ENCODE assay signal across 23 cellular contexts in the genomic region with DNA sequence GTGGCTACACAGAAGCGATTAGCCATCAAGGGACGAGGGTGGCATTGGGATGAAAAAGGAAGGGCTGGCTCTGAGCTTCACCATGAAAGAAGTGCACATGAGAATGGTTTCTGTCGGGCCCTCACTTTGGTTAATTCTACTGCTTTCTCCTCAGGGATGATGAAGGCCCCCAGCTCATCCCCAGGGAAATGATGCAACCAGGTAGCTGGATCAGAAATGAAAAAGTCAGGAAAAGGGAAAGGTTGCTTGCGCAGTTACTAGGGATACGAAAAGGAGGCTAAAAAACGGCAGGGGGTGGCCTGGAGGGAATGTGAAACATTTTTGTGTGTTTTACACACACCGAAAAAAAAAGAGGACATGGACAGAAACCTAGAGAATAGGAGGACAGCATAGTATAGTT. TPM values are rescaled to one million over a fixed set of nuclear protein-coding genes. Genes with fewer than 3 reads are reported as not detected.
DNase-seq lines count a peak whose midpoint lies in the region; ATAC-seq and TF ChIP-seq lines count a peak whose summit lies in the region.
"Had no signal": no experiment of that assay in that cellular context is flagged by ENCODE, and none has a peak within 500 bp of the region (broad histone marks: within the 10 kb centered on the region; RNA-seq: fewer than 3 reads in every experiment).

No MANE protein-coding gene starts in this region.

- CTCF ChIA-PET in activated CD8-positive, alpha-beta memory T cell treated with anti-CD3 and anti-CD28 coated beads, Interleukin-2, amount 10 ng/mL, durations not matched to agents 7 days and 5 days (lab: Charles Lee) = interaction anchor here (0.7 to 6.7 kb wide), 6 partner anchors 9 to 1074 kb away, joined by 3 to 72 read pairs (median 6); no protein-coding TSS in a partner anchor
- CTCF ChIA-PET in CD8-positive, alpha-beta T cell (lab: Charles Lee) = interaction anchor here (3.4 kb wide), 1 partner anchor 135 kb away, joined by 15 read pairs; no protein-coding TSS in a partner anchor

- H3K27me3 Mint-ChIP-seq in activated CD8-positive, alpha-beta memory T cell treated with anti-CD3 and anti-CD28 coated beads, Interleukin-2, amount 10 ng/mL, durations not matched to agents 7 days and 5 days = no peaks in the 10 kb centered on the region
- H3K27me3 Mint-ChIP-seq in CD8-positive, alpha-beta T cell (ENCODE audit: low read depth) = peaks cover 23% of the 10 kb centered on the region
- no peaks in the 10 kb centered on the region for H3K27me3 Mint-ChIP-seq in natural killer cell treated with Interleukin-12 subunit alpha and Interleukin-12 subunit beta and Interleukin-15 and Interleukin-18, amount 100 ng/mL, for 72 hours

- peaks cover 17% of the 10 kb centered on the region for H3K36me3 Mint-ChIP-seq in activated CD8-positive, alpha-beta memory T cell treated with anti-CD3 and anti-CD28 coated beads, Interleukin-2, amount 10 ng/mL, durations not matched to agents 7 days and 5 days
- peaks cover 5% of the 10 kb centered on the region for H3K36me3 Mint-ChIP-seq in CD8-positive, alpha-beta T cell
- peaks cover 9% of the 10 kb centered on the region for H3K36me3 Mint-ChIP-seq in natural killer cell treated with Interleukin-12 subunit alpha and Interleukin-12 subunit beta and Interleukin-15 and Interleukin-18, amount 100 ng/mL, for 72 hours

- peak overlapping the region; percentile 96 for H3K4me3 Mint-ChIP-seq in activated CD8-positive, alpha-beta memory T cell treated with anti-CD3 and anti-CD28 coated beads, Interleukin-2, amount 10 ng/mL, durations not matched to agents 7 days and 5 days
- peak overlapping the region; percentile 20 for H3K4me3 Mint-ChIP-seq in CD8-positive, alpha-beta T cell
- peak overlapping the region; percentile 96 for H3K4me3 Mint-ChIP-seq in natural killer cell treated with Interleukin-12 subunit alpha and Interleukin-12 subunit beta and Interleukin-15 and Interleukin-18, amount 100 ng/mL, for 72 hours

- H3K4me3 ChIP-seq in CD8-positive, alpha-beta T cell (ENCODE audit: low read depth, low read length) = no peak overlapping the region
- H3K4me3 ChIP-seq: Peyer's patch, SJCRH30 had no signal

- no peaks in the 10 kb centered on the region for H3K27me3 ChIP-seq in CD8-positive, alpha-beta T cell (ENCODE audit: insufficient read depth, low read length)
- H3K27me3 ChIP-seq: Peyer's patch, SJCRH30 had no signal

- no peak for TF ChIP-seq CTCF in CD8-positive, alpha-beta T cell (IDR thresholded peaks at IDR 0.05)
- TF ChIP-seq CTCF in VCaP (conservative IDR thresholded peaks at IDR 0.05) = no peak

- no peaks in the 10 kb centered on the region for H3K36me3 ChIP-seq in CD8-positive, alpha-beta T cell (ENCODE audit: insufficient read depth, low read length)
- H3K36me3 ChIP-seq: brain microvascular endothelial cell, Peyer's patch, SJCRH30 had no signal

- ATAC-seq in activated CD8-positive, alpha-beta memory T cell treated with anti-CD3 and anti-CD28 coated beads, Interleukin-2, amount 10 ng/mL, durations not matched to agents 7 days and 5 days = no peak
- no peak for ATAC-seq in CD8-positive, alpha-beta T cell
- ATAC-seq in natural killer cell treated with Interleukin-12 subunit alpha and Interleukin-12 subunit beta and Interleukin-15 and Interleukin-18, amount 100 ng/mL, for 72 hours = no peak
- no peak for ATAC-seq in GM21360 (IDR thresholded peaks at IDR 0.05; ENCODE audit: unreplicated experiment)
- ATAC-seq: HCT116 had no signal

- no peaks in the 10 kb centered on the region for H3K9me3 ChIP-seq in CD8-positive, alpha-beta T cell (ENCODE audit: low read length)
- H3K9me3 ChIP-seq: Peyer's patch, SJCRH30 had no signal

- no peak for DNase-seq in activated CD8-positive, alpha-beta memory T cell treated with anti-CD3 and anti-CD28 coated beads, Interleukin-2, amount 10 ng/mL, durations not matched to agents 7 days and 5 days
- no peak for DNase-seq in activated CD8-positive, alpha-beta memory T cell treated with anti-CD3 and anti-CD28 coated beads for 24 hours
- DNase-seq in CD8-positive, alpha-beta T cell = no peak
- DNase-seq in natural killer cell treated with Interleukin-12 subunit alpha and Interleukin-12 subunit beta and Interleukin-15 and Interleukin-18, amount 100 ng/mL, for 72 hours (ENCODE audit: low spot score) = no peak
- DNase-seq in T-helper 9 cell = no peak
- DNase-seq in effector CD4-positive, alpha-beta T cell = no peak
- DNase-seq: ACHN; brain microvascular endothelial cell; hypothalamus; Kasumi-1; mesenchymal stem cell; NCI-H1048; NCI-H1694; NCI-H524 treated with DMSO at 0.1 percent for 48 hours; nucleus accumbens; Peyer's patch; SJCRH30; stimulated activated naive CD4-positive, alpha-beta T cell treated with Interleukin-2 at 50 U/mL for 16 hours had no signal

- H3K27ac ChIP-seq in CD8-positive, alpha-beta T cell (ENCODE audit: low read depth, low read length) = no peak overlapping the region
- peak overlapping the region; percentile 84; the same call in 1 of the 2 replicates for H3K27ac ChIP-seq in VCaP
- H3K27ac ChIP-seq: brain microvascular endothelial cell, HL-60, Peyer's patch, SJCRH30 had no signal

- peaks cover 67% of the 10 kb centered on the region for H3K4me1 Mint-ChIP-seq in activated CD8-positive, alpha-beta memory T cell treated with anti-CD3 and anti-CD28 coated beads, Interleukin-2, amount 10 ng/mL, durations not matched to agents 7 days and 5 days
- H3K4me1 Mint-ChIP-seq in CD8-positive, alpha-beta T cell (ENCODE audit: low read depth) = peaks cover 18% of the 10 kb centered on the region
- H3K4me1 Mint-ChIP-seq in natural killer cell treated with Interleukin-12 subunit alpha and Interleukin-12 subunit beta and Interleukin-15 and Interleukin-18, amount 100 ng/mL, for 72 hours (ENCODE audit: low read depth in 2 of 2) = peaks cover 63 to 68% of the 10 kb centered on the region in 2 donors

- intact Hi-C loops in CD8-positive, alpha-beta T cell (cut with DNase I, micrococcal nuclease) = loop anchor here (5.0 to 10.0 kb wide), 2 partner anchors 104 to 137 kb away; no protein-coding TSS in a partner anchor

- peaks cover 6% of the 10 kb centered on the region for H3K4me1 ChIP-seq in CD8-positive, alpha-beta T cell (ENCODE audit: insufficient read depth, low read length)
- H3K4me1 ChIP-seq: SJCRH30 had no signal

- H3K9me3 Mint-ChIP-seq in activated CD8-positive, alpha-beta memory T cell treated with anti-CD3 and anti-CD28 coated beads, Interleukin-2, amount 10 ng/mL, durations not matched to agents 7 days and 5 days (ENCODE audit: low read depth) = no peaks in the 10 kb centered on the region
- no peaks in the 10 kb centered on the region for H3K9me3 Mint-ChIP-seq in CD8-positive, alpha-beta T cell
- no peaks in the 10 kb centered on the region for H3K9me3 Mint-ChIP-seq in natural killer cell treated with Interleukin-12 subunit alpha and Interleukin-12 subunit beta and Interleukin-15 and Interleukin-18, amount 100 ng/mL, for 72 hours

- POLR2A ChIA-PET in CD8-positive, alpha-beta T cell (lab: Charles Lee) = no interaction called here

- H3K27ac Mint-ChIP-seq in activated CD8-positive, alpha-beta memory T cell treated with anti-CD3 and anti-CD28 coated beads, Interleukin-2, amount 10 ng/mL, durations not matched to agents 7 days and 5 days = peak overlapping the region; percentile 61
- H3K27ac Mint-ChIP-seq in CD8-positive, alpha-beta T cell = no peak overlapping the region
- H3K27ac Mint-ChIP-seq in natural killer cell treated with Interleukin-12 subunit alpha and Interleukin-12 subunit beta and Interleukin-15 and Interleukin-18, amount 100 ng/mL, for 72 hours = peak overlapping the region; percentile 97 to 99

RNA-seq across cellular contexts. Expression of a gene that starts 1.4 kb away (rescaled TPM):
- total RNA-seq in activated CD8-positive, alpha-beta memory T cell treated with anti-CD3 and anti-CD28 coated beads, Interleukin-2, amount 10 ng/mL, durations not matched to agents 7 days and 5 days = 10 to 100 TPM; 36.4 to 54.0 TPM
- under 1 TPM; 0.33 to 0.39 TPM for total RNA-seq in CD8-positive, alpha-beta T cell
- 10 to 100 TPM; 72.6 to 77.6 TPM for total RNA-seq in natural killer cell treated with Interleukin-12 subunit alpha and Interleukin-12 subunit beta and Interleukin-15 and Interleukin-18, amount 100 ng/mL, for 72 hours
- total RNA-seq: pulmonary artery endothelial cell, SJCRH30 had no signal

Comparison
In these comparisons a context has a peak if more than half of its experiments do, and no peak if none do; other contexts are left out.
1. H3K4me3 Mint-ChIP-seq: peak in every context shown above with its lines; median percentile 96 in activated CD8-positive, alpha-beta memory T cell treated with anti-CD3 and anti-CD28 coated beads, Interleukin-2, amount 10 ng/mL, durations not matched to agents 7 days and 5 days; 96 in natural killer cell treated with Interleukin-12 subunit alpha and Interleukin-12 subunit beta and Interleukin-15 and Interleukin-18, amount 100 ng/mL, for 72 hours; 20 in CD8-positive, alpha-beta T cell.
2. RNA of a gene that starts 1.4 kb away (total RNA-seq): 72.6 to 77.6 TPM in natural killer cell treated with Interleukin-12 subunit alpha and Interleukin-12 subunit beta and Interleukin-15 and Interleukin-18, amount 100 ng/mL, for 72 hours and 36.4 to 54.0 TPM in activated CD8-positive, alpha-beta memory T cell treated with anti-CD3 and anti-CD28 coated beads, Interleukin-2, amount 10 ng/mL, durations not matched to agents 7 days and 5 days; 0.33 to 0.39 TPM in CD8-positive, alpha-beta T cell; every median in the first group is over 10 times any median in the second.